In genomic region chr1:26787706-26788514, GRCh38 we compare ENCODE assay signal across 8 cellular contexts. TPM values are rescaled to one million over a fixed set of nuclear protein-coding genes. Genes with fewer than 3 reads are reported as not detected.
A peak's percentile ranks its signal among the peaks of the same experiment; 100 is the strongest.
DNase-seq lines count a peak whose midpoint lies in the region; ATAC-seq, FAIRE-seq and TF ChIP-seq lines count a peak whose summit lies in the region.

Gene PIGV (plus strand): TSS chr1:26787950. CDS start chr1:26790816, 2,866 bp downstream.

- intact Hi-C loops in OCI-LY7 (cut with micrococcal nuclease; ENCODE audit: unreplicated experiment) = loop anchor here (1.0 to 2.0 kb wide), 5 partner anchors 44 to 287 kb away; no protein-coding TSS in a partner anchor

- peak within 1 kb of the TSS; percentile 99 for H3K9ac ChIP-seq in mucosa of stomach (ENCODE audit: low read length)

- no peaks in the 10 kb centered on the region for H3K9me2 ChIP-seq in OCI-LY7 (ENCODE audit: insufficient read depth, low read length)

- H3K36me3 ChIP-seq in OCI-LY7 (ENCODE audit: insufficient read depth, low read length) = peaks cover 16% of the 10 kb centered on the region; the same call in 1 of the 2 replicates
- no peaks in the 10 kb centered on the region for H3K36me3 ChIP-seq in mucosa of stomach (ENCODE audit: control insufficient read depth, insufficient read depth, low read length)

- H2AFZ ChIP-seq in OCI-LY7 (ENCODE audit: low read length) = peak within 1 kb of the TSS; percentile 43; the same call in 1 of the 2 replicates

- H3K4me2 ChIP-seq in OCI-LY7 (ENCODE audit: low read length) = peak within 1 kb of the TSS; percentile 84

- H3K27ac ChIP-seq in OCI-LY7 (ENCODE audit: low read depth, low read length, poor library complexity, severe bottlenecking) = peak within 1 kb of the TSS; percentile 91

- no peaks in the 10 kb centered on the region for H3K9me3 ChIP-seq in OCI-LY7 (ENCODE audit: low read length)
- no peaks in the 10 kb centered on the region for H3K9me3 ChIP-seq in mucosa of stomach (ENCODE audit: control insufficient read depth, low read length)

- H3K27me3 ChIP-seq in mucosa of stomach (ENCODE audit: control insufficient read depth, insufficient read depth, low read length) = no peaks in the 10 kb centered on the region

- peak; percentile 41 for DNase-seq in D721Med (ENCODE audit: insufficient read length, low spot score)
- DNase-seq in HuH-7.5 (ENCODE audit: low spot score) = peak; percentile 78
- DNase-seq in OCI-LY7 (ENCODE audit: low spot score) = peak; percentile 90
- peak; percentile 86 for DNase-seq in activated T-cell treated with anti-CD3 and anti-CD28 coated beads for 24 hours (ENCODE audit: low read depth)
- no peak for DNase-seq in epithelial cell of proximal tubule (ENCODE audit: low read depth)
- DNase-seq in stimulated activated CD8-positive, alpha-beta memory T cell treated with anti-CD3 and anti-CD28 coated beads, Interleukin-7, amount 100 ng/mL, for 1 hour (ENCODE audit: low read depth in 2 of 2) = peak; percentile 76 to 80

- peaks cover 59% of the 10 kb centered on the region for H3K4me1 ChIP-seq in OCI-LY7 (ENCODE audit: insufficient read depth, low read length, poor library complexity, severe bottlenecking)
- peaks cover 51% of the 10 kb centered on the region for H3K4me1 ChIP-seq in mucosa of stomach (ENCODE audit: control insufficient read depth, insufficient read depth, low read length)

- no peaks in the 10 kb centered on the region for H3K79me2 ChIP-seq in OCI-LY7 (ENCODE audit: insufficient read depth, low read depth, low read length)

- POLR2A ChIA-PET in OCI-LY7 (lab: Charles Lee) = interaction anchor here (0.5 to 5.1 kb wide), 10 partner anchors 9 to 694 kb away, joined by 3 to 36 read pairs (median 4); no protein-coding TSS in a partner anchor

- H4K20me1 ChIP-seq in OCI-LY7 (ENCODE audit: insufficient read depth, low read length) = no peaks in the 10 kb centered on the region

- peak; percentile 54 for ATAC-seq in GM21447 (IDR thresholded peaks at IDR 0.05; ENCODE audit: unreplicated experiment)

- TF ChIP-seq CTCF in D721Med (IDR thresholded peaks at IDR 0.05; ENCODE audit: insufficient read depth, missing control alignments) (no peak), OCI-LY7 (conservative IDR thresholded peaks at IDR 0.05; ENCODE audit: low read length) (no peak), epithelial cell of proximal tubule (conservative IDR thresholded peaks at IDR 0.05; ENCODE audit: low read depth, low read length) (no peak)

- BruUV-seq in OCI-LY7 (replicated peaks; lab: Mats Ljungman, UMichigan) = TSS peak; percentile 42

- CTCF ChIA-PET in OCI-LY7 (lab: Charles Lee; ENCODE audit: unreplicated experiment) = interaction anchor here (0.9 to 2.2 kb wide), 12 partner anchors 12 to 246 kb away, joined by 3 to 13 read pairs (median 4); no protein-coding TSS in a partner anchor

- peak within 1 kb of the TSS; percentile 75 for H3K4me3 ChIP-seq in OCI-LY7 (ENCODE audit: low read depth, low read length, poor library complexity, severe bottlenecking)
- peak within 1 kb of the TSS; percentile 80 for H3K4me3 ChIP-seq in epithelial cell of proximal tubule (ENCODE audit: low read depth, low read length)
- peak within 1 kb of the TSS; percentile 88 for H3K4me3 ChIP-seq in mucosa of stomach (ENCODE audit: low read length)

- no peak for FAIRE-seq in D721Med (lab: Jason Lieb, UNC)

RNA-seq across cellular contexts. Expression of gene PIGV, which starts in this region (rescaled TPM):
- total RNA-seq in OCI-LY7 (2014; rRNA removed; shearing (Covaris generic)) = 8.2 and 10.3 TPM in 2 replicates
- total RNA-seq in OCI-LY7 (2022) (15.2 and 18.0 TPM in 2 replicates), epithelial cell of proximal tubule (10.7 and 12.6 TPM in 2 replicates)
